Comparison of ENCODE assay signal across 16 cellular contexts in the genomic region with DNA sequence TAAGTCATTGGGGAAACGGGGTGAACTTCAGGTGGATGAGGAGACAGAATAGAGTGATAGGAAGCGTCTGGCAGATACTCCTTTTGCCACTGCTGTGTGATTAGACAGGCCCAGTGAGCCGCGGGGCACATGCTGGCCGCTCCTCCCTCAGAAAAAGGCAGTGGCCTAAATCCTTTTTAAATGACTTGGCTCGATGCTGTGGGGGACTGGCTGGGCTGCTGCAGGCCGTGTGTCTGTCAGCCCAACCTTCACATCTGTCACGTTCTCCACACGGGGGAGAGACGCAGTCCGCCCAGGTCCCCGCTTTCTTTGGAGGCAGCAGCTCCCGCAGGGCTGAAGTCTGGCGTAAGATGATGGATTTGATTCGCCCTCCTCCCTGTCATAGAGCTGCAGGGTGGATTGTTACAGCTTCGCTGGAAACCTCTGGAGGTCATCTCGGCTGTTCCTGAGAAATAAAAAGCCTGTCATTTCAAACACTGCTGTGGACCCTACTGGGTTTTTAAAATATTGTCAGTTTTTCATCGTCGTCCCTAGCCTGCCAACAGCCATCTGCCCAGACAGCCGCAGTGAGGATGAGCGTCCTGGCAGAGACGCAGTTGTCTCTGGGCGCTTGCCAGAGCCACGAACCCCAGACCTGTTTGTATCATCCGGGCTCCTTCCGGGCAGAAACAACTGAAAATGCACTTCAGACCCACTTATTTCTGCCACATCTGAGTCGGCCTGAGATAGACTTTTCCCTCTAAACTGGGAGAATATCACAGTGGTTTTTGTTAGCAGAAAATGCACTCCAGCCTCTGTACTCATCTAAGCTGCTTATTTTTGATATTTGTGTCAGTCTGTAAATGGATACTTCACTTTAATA. TPM values are rescaled to one million over a fixed set of nuclear protein-coding genes. Genes with fewer than 3 reads are reported as not detected.
A peak's percentile ranks its signal among the peaks of the same experiment; 100 is the strongest.
DNase-seq lines count a peak whose midpoint lies in the region; FAIRE-seq and TF ChIP-seq lines count a peak whose summit lies in the region.
"Had no signal": no experiment of that assay in that cellular context is flagged by ENCODE, and none has a peak within 500 bp of the region (broad histone marks: within the 10 kb centered on the region; RNA-seq: fewer than 3 reads in every experiment).

No MANE protein-coding gene starts in this region.

- H3K4me2 ChIP-seq in astrocyte (ENCODE audit: low read length) = no peak overlapping the region
- H3K4me2 ChIP-seq: BLaER1 treated with 17β-estradiol and CSF1 and Interleukin-3, amounts not matched to agents 10 nM and 100 nM had no signal

- H3K4me3 ChIP-seq in astrocyte (ENCODE audit: insufficient read depth, low read depth, low read length) (no peak overlapping the region), kidney (ENCODE audit: low read length in 2 of 2) (no peak overlapping the region), colonic mucosa (no peak overlapping the region)
- H3K4me3 ChIP-seq: BLaER1 treated with 17β-estradiol and CSF1 and Interleukin-3, amounts not matched to agents 10 nM and 100 nM; pancreas had no signal

- H4K20me1 ChIP-seq in astrocyte (ENCODE audit: insufficient read depth, low read length) = no peaks in the 10 kb centered on the region

- no peak overlapping the region for H3K4me3 Mint-ChIP-seq in astrocyte (ENCODE audit: unreplicated experiment)

- H3K4me1 ChIP-seq in astrocyte (ENCODE audit: insufficient read depth, low read length) (no peaks in the 10 kb centered on the region), kidney (ENCODE audit: control insufficient read depth in 1 of 2, insufficient read depth in 1 of 2, low read depth in 1 of 2, low read length in 2 of 2) (no peaks in the 10 kb centered on the region), colonic mucosa (no peaks in the 10 kb centered on the region)
- H3K4me1 ChIP-seq: pancreas had no signal

- H3K36me3 ChIP-seq in astrocyte (ENCODE audit: insufficient read depth, low read length) (peaks cover 4% of the 10 kb centered on the region), kidney (ENCODE audit: control insufficient read depth in 1 of 2, insufficient read depth in 2 of 2, low read length in 2 of 2) (no peaks in the 10 kb centered on the region), colonic mucosa (no peaks in the 10 kb centered on the region)
- H3K36me3 ChIP-seq: pancreas had no signal

- peaks cover 11% of the 10 kb centered on the region for H3K79me2 ChIP-seq in astrocyte (ENCODE audit: insufficient read depth, low read length)

- H3K9me3 Mint-ChIP-seq in astrocyte (ENCODE audit: unreplicated experiment) = no peaks in the 10 kb centered on the region

- H3K36me3 Mint-ChIP-seq in astrocyte (ENCODE audit: low read depth, unreplicated experiment) = no peaks in the 10 kb centered on the region

- H3K27ac ChIP-seq in astrocyte (ENCODE audit: low read depth, low read length) (no peak overlapping the region), kidney (ENCODE audit: low read depth in 2 of 2, low read length in 2 of 2) (no peak overlapping the region), substantia nigra (ENCODE audit: low read depth, low read length, poor library complexity, severe bottlenecking) (peak overlapping the region; percentile 91), colonic mucosa (no peak overlapping the region)
- H3K27ac ChIP-seq: BLaER1 treated with 17β-estradiol and CSF1 and Interleukin-3, amounts not matched to agents 10 nM and 100 nM; pancreas had no signal

- H3K4me1 Mint-ChIP-seq in astrocyte (ENCODE audit: low read depth, unreplicated experiment) = no peaks in the 10 kb centered on the region

- FAIRE-seq in astrocyte (lab: Jason Lieb, UNC) (no peak), kidney (lab: Jason Lieb, UNC) (no peak), GM19239 (lab: Jason Lieb, UNC) (no peak)
- FAIRE-seq: pancreas had no signal

- DNase-seq in NCI-H2171 treated with DMSO at 0.1 percent for 48 hours (lab: John Stamatoyannopoulos, UW) (peak; percentile 82), astrocyte (ENCODE audit: low read depth) (no peak), kidney (peak; percentile 51), substantia nigra (lab: John Stamatoyannopoulos, UW) (peak in 26 of 49 donors; percentile 30 to 84 (median 55)), DMS153 treated with DMSO at 0.1 percent for 48 hours (lab: John Stamatoyannopoulos, UW; ENCODE audit: unreplicated experiment) (no peak), colonic mucosa (no peak), GM19239 (ENCODE audit: insufficient read length, low spot score) (no peak)
- DNase-seq: activated effector memory CD4-positive, alpha-beta T cell treated with anti-CD3 and anti-CD28 coated beads, Interleukin-2, amount 50 U/mL, for 16 hours; effector memory CD4-positive, alpha-beta T cell; NCI-H2029 treated with DMSO at 0.1 percent for 48 hours; pancreas had no signal

- H3K27me3 ChIP-seq in astrocyte (ENCODE audit: insufficient read depth, low read length) (no peaks in the 10 kb centered on the region), colonic mucosa (no peaks in the 10 kb centered on the region)
- H3K27me3 ChIP-seq: pancreas had no signal

- H3K9me3 ChIP-seq in astrocyte (ENCODE audit: insufficient read depth, low read depth, low read length) (no peaks in the 10 kb centered on the region), kidney (ENCODE audit: control insufficient read depth in 1 of 2, low read length in 2 of 2) (no peaks in the 10 kb centered on the region), colonic mucosa (no peaks in the 10 kb centered on the region)
- H3K9me3 ChIP-seq: BLaER1 treated with 17β-estradiol and CSF1 and Interleukin-3, amounts not matched to agents 10 nM and 100 nM; pancreas had no signal

- TF ChIP-seq CTCF in astrocyte (IDR thresholded peaks at IDR 0.05; ENCODE audit: insufficient read depth, low read depth, low read length) = no peak
- no peak for TF ChIP-seq CTCF in kidney (IDR thresholded peaks at IDR 0.05; ENCODE audit: borderline replicate concordance, extremely low read depth, insufficient read depth)
- TF ChIP-seq CTCF in colonic mucosa (IDR thresholded peaks at IDR 0.05) = no peak

- no peak overlapping the region for H3K27ac Mint-ChIP-seq in astrocyte (ENCODE audit: unreplicated experiment)

- peak overlapping the region; percentile 34 for H2AFZ ChIP-seq in astrocyte (ENCODE audit: low read depth, low read length)

- peaks cover 8% of the 10 kb centered on the region for H3K27me3 Mint-ChIP-seq in astrocyte (ENCODE audit: low read depth, unreplicated experiment)

- H3K9ac ChIP-seq in astrocyte (ENCODE audit: low read length) (no peak overlapping the region), kidney (ENCODE audit: low read length in 2 of 2) (no peak overlapping the region), colonic mucosa (ENCODE audit: low read depth in 2 of 2, low read length in 2 of 2) (no peak overlapping the region)
- H3K9ac ChIP-seq: BLaER1 treated with 17β-estradiol and CSF1 and Interleukin-3, amounts not matched to agents 10 nM and 100 nM had no signal

- intact Hi-C loops in kidney (cut with DNase I) = no loop called here
- intact Hi-C loops in colonic mucosa (cut with DNase I) = no loop called here

RNA-seq across cellular contexts. Expression of gene TMEM235, which starts 7.0 kb away (rescaled TPM):
- total RNA-seq in astrocyte (not detected in 2 replicates), kidney (not detected), colonic mucosa (not detected)
- polyA plus RNA-seq in kidney (ENCODE audit: insufficient read depth, low read depth, low replicate concordance) = not detected
- total RNA-seq: activated CD8-positive, alpha-beta memory T cell treated with anti-CD3 and anti-CD28 coated beads for 36 hours; HT1080; M059J; pancreas; SK-MEL-5 had no signal

RNA-seq across cellular contexts. Expression of gene BIRC5, which starts 10.4 kb away (rescaled TPM):
- total RNA-seq in astrocyte (3.3 and 5.8 TPM in 2 replicates), kidney (1.7 TPM), colonic mucosa (10 to 100 TPM; 15.2 to 77.1 TPM)
- 0.26 TPM for polyA plus RNA-seq in kidney (ENCODE audit: insufficient read depth, low read depth, low replicate concordance)

RNA-seq across cellular contexts. Expression of gene AFMID, which starts 37.3 kb away (rescaled TPM):
- total RNA-seq in astrocyte = 48.5 and 53.7 TPM in 2 replicates
- 63.9 TPM for total RNA-seq in kidney
- polyA plus RNA-seq in kidney (ENCODE audit: insufficient read depth, low read depth, low replicate concordance) = 118 TPM
- 10 to 100 TPM; 30.6 to 33.3 TPM for total RNA-seq in colonic mucosa

RNA-seq across cellular contexts. Expression of gene TK1, which starts 37.6 kb away (rescaled TPM):
- total RNA-seq in astrocyte (5.2 and 7.5 TPM in 2 replicates), kidney (12.7 TPM), colonic mucosa (100 to 1,000 TPM in 1 of 2 donors, 10 to 100 TPM in 1; 37.7 to 135 TPM)
- 9.3 TPM for polyA plus RNA-seq in kidney (ENCODE audit: insufficient read depth, low read depth, low replicate concordance)

RNA-seq across cellular contexts. Expression of gene SYNGR2, which starts 56.1 kb away (rescaled TPM):
- total RNA-seq in astrocyte (75.0 and 82.2 TPM in 2 replicates), kidney (165 TPM), colonic mucosa (100 to 1,000 TPM; 256 to 395 TPM)
- 149 TPM for polyA plus RNA-seq in kidney (ENCODE audit: insufficient read depth, low read depth, low replicate concordance)

Comparison
In these comparisons a context has a peak if more than half of its experiments do, and no peak if none do; other contexts are left out.
1. DNase-seq: peak in NCI-H2171 treated with DMSO at 0.1 percent for 48 hours (single experiment), kidney (single experiment) and substantia nigra (26 of 49); none in astrocyte (single experiment), DMS153 treated with DMSO at 0.1 percent for 48 hours (single experiment), colonic mucosa (single experiment) and GM19239 (single experiment).